16 cellular contexts compared by ENCODE assay signal in genomic region chr4:86848732-86849617, GRCh38. TPM values are rescaled to one million over a fixed set of nuclear protein-coding genes. Genes with fewer than 3 reads are reported as not detected.
DNase-seq lines count a peak whose midpoint lies in the region; ATAC-seq and TF ChIP-seq lines count a peak whose summit lies in the region.
"Had no signal": no experiment of that assay in that cellular context is flagged by ENCODE, and none has a peak within 500 bp of the region (broad histone marks: within the 10 kb centered on the region; RNA-seq: fewer than 3 reads in every experiment).

TSS of gene SLC10A6 (minus strand) at chr4:86849384. CDS start at chr4:86849115, 269 bp downstream.

- H3K36me3 Mint-ChIP-seq in GM23338 (ENCODE audit: low read depth) (no peaks in the 10 kb centered on the region), progenitor cell of endocrine pancreas (ENCODE audit: insufficient read depth) (no peaks in the 10 kb centered on the region)

- no peak for DNase-seq in GM23338 (ENCODE audit: low spot score)
- peak; percentile 12 for DNase-seq in dermis blood vessel endothelial cell
- no peak for DNase-seq in right atrium auricular region (ENCODE audit: low spot score)
- DNase-seq in HPDE6-E6E7 (ENCODE audit: extremely low spot score), result no peak
- no peak for DNase-seq in activated CD4-positive, alpha-beta T cell treated with anti-CD3 and anti-CD28 coated beads, Interleukin-2, amount 50 U/mL, for 1 hour
- DNase-seq in progenitor cell of endocrine pancreas (ENCODE audit: low spot score, unreplicated experiment), result no peak
- DNase-seq: amniotic stem cell; DMS153; PC-9; stimulated activated CD4-positive, alpha-beta T cell treated with anti-CD3 and anti-CD28 coated beads, Interleukin-15, amount 100 ng/mL, for 24 hours had no signal

- no peak within 1 kb of the TSS for H3K4me2 ChIP-seq in GM23338
- H3K4me2 ChIP-seq: PC-9 had no signal

- H3K4me1 Mint-ChIP-seq in GM23338 (peaks cover 7% of the 10 kb centered on the region), progenitor cell of endocrine pancreas (ENCODE audit: low read depth) (peaks cover 2% of the 10 kb centered on the region)

- H3K9me2 ChIP-seq in GM23338 (ENCODE audit: insufficient read depth), result peaks cover 5% of the 10 kb centered on the region

- H3K4me3 ChIP-seq in GM23338, result no peak within 1 kb of the TSS
- H3K4me3 ChIP-seq in right atrium auricular region, result peak within 1 kb of the TSS; percentile 1 to 35
- peak within 1 kb of the TSS; percentile 19 to 48 (median 31) for H3K4me3 ChIP-seq in skin epidermis
- H3K4me3 ChIP-seq: PC-9 had no signal

- no peaks in the 10 kb centered on the region for H3K79me2 ChIP-seq in GM23338 (replicated peaks; ENCODE audit: insufficient read depth)

- H3K27ac Mint-ChIP-seq in GM23338 (no peak within 1 kb of the TSS), progenitor cell of endocrine pancreas (no peak within 1 kb of the TSS)

- H3K4me1 ChIP-seq in GM23338 (ENCODE audit: insufficient read depth) (no peaks in the 10 kb centered on the region), right atrium auricular region (peaks cover 0 to 12% of the 10 kb centered on the region in 2 donors)

- H2AFZ ChIP-seq in GM23338, result peak within 1 kb of the TSS; percentile 74
- H2AFZ ChIP-seq: PC-9 had no signal

- no peaks in the 10 kb centered on the region for H3K27me3 ChIP-seq in GM23338 (ENCODE audit: insufficient read depth)
- no peaks in the 10 kb centered on the region for H3K27me3 ChIP-seq in right atrium auricular region
- H3K27me3 ChIP-seq: dorsolateral prefrontal cortex had no signal

- ATAC-seq in GM23338, result no peak
- ATAC-seq in GM18873 (IDR thresholded peaks at IDR 0.05; ENCODE audit: low FRiP score, unreplicated experiment), result no peak
- ATAC-seq: HCT116 had no signal

- H3K4me3 Mint-ChIP-seq in GM23338 (no peak within 1 kb of the TSS), progenitor cell of endocrine pancreas (ENCODE audit: low read depth) (no peak within 1 kb of the TSS)

- peaks cover 3% of the 10 kb centered on the region for H3K27me3 Mint-ChIP-seq in GM23338 (ENCODE audit: insufficient read depth, low read depth, poor library complexity)
- peaks cover 2% of the 10 kb centered on the region for H3K27me3 Mint-ChIP-seq in progenitor cell of endocrine pancreas

- H3K9me3 Mint-ChIP-seq in GM23338 (no peaks in the 10 kb centered on the region), progenitor cell of endocrine pancreas (ENCODE audit: low read depth) (peaks cover 4% of the 10 kb centered on the region)

- H3K27ac ChIP-seq in GM23338 (ENCODE audit: low read depth), result no peak within 1 kb of the TSS
- peak within 1 kb of the TSS; percentile 38 to 67 for H3K27ac ChIP-seq in right atrium auricular region
- peak within 1 kb of the TSS; percentile 48 to 91 (median 77) for H3K27ac ChIP-seq in skin epidermis
- H3K27ac ChIP-seq: PC-9 had no signal

- H3K9me3 ChIP-seq in right atrium auricular region, result no peaks in the 10 kb centered on the region

- no peaks in the 10 kb centered on the region for H4K20me1 ChIP-seq in GM23338 (replicated peaks; ENCODE audit: insufficient read depth)

- no peaks in the 10 kb centered on the region for H3F3A ChIP-seq in GM23338 (replicated peaks; ENCODE audit: low read depth)

- H3K36me3 ChIP-seq in GM23338 (ENCODE audit: insufficient read depth), result no peaks in the 10 kb centered on the region
- H3K36me3 ChIP-seq in right atrium auricular region, result no peaks in the 10 kb centered on the region

- TF ChIP-seq CTCF in GM23338 (conservative IDR thresholded peaks at IDR 0.05; ENCODE audit: low read depth in 2 of 2) (no peak), right atrium auricular region (IDR thresholded peaks at IDR 0.05) (no peak), progenitor cell of endocrine pancreas (IDR thresholded peaks at IDR 0.05; ENCODE audit: unreplicated experiment) (no peak)

TF ChIP-seq in GM23338, 12 proteins besides CTCF, POLR2A, EP300 and RAD21:
- TF ChIP-seq NANOG (IDR thresholded peaks at IDR 0.05; ENCODE audit: borderline replicate concordance), result no peak
- TF ChIP-seq CREB1 (CRISPR knock-in tag; IDR thresholded peaks at IDR 0.05; ENCODE audit: low read depth), result no peak
- no peak for TF ChIP-seq ZNF114 (CRISPR knock-in tag; IDR thresholded peaks at IDR 0.05)
- TF ChIP-seq ZNF331 (CRISPR knock-in tag; IDR thresholded peaks at IDR 0.05; ENCODE audit: low read depth), result no peak

RNA-seq across cellular contexts. Expression of gene SLC10A6, which starts in this region (rescaled TPM):
- total RNA-seq in GM23338 (2014; rRNA removed; shearing (Covaris generic)), result not detected in 2 replicates
- not detected in 2 replicates for polyA plus RNA-seq in GM23338 (2016; fragmentation: Nextera tagmentation; extraction: Ambion mirVana)
- total RNA-seq in dermis blood vessel endothelial cell, result 0.19 and 0.85 TPM in 2 replicates
- 1 to 10 TPM; 1.3 to 1.7 TPM for total RNA-seq in right atrium auricular region
- not detected in 2 replicates for total RNA-seq in progenitor cell of endocrine pancreas
- total RNA-seq: PC-9, urinary bladder had no signal
- polyA plus RNA-seq: neural cell had no signal

Comparison
In these comparisons a context has a peak if more than half of its experiments do, and no peak if none do; other contexts are left out.
1. Peak in DNase-seq in dermis blood vessel endothelial cell; RNA of the gene not detected or under 1 TPM.